Comparison of ENCODE assay signal across 8 cellular contexts in the genomic region with DNA sequence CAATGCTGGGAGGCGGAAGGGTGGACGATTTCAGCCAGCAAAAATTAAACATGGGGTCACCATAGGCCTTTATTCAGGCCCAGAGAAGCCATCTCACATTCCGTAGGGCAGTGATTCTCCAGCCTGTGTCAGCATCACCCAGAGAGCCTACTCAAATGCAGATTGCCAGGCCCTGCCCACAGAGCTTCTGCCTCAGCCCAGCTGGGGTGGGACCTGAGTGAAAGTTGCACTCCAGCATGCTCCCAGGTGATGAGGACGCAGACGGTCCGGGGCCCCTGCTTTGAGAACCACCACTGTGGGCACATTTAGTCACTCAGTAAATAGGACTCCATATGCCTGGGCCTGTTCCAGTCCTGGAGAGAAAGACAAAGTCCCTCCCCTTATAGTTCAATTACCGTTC. TPM values are rescaled to one million over a fixed set of nuclear protein-coding genes. Genes with fewer than 3 reads are reported as not detected.
"Had no signal": no experiment of that assay in that cellular context is flagged by ENCODE, and none has a peak within 500 bp of the region (broad histone marks: within the 10 kb centered on the region; RNA-seq: fewer than 3 reads in every experiment).

No MANE protein-coding gene starts in this region.

- H3K4me3 Mint-ChIP-seq: H9 had no signal

- ATAC-seq: K562 had no signal

- H3K9me3 Mint-ChIP-seq: H9 had no signal

- FAIRE-seq: H54, HTR-8/SVneo, K562 had no signal

- H3K4me3 ChIP-seq: K562 had no signal

- DNase-seq: GOT3, H9, HCEC 1CT, IMR-90 had no signal

RNA-seq across cellular contexts. Expression of a gene that starts 12.4 kb away (rescaled TPM):
- total RNA-seq: HT-29, IMR-90, K562 had no signal
- polyA plus RNA-seq: IMR-90, K562 had no signal
